ENCODE assay signal across 20 cellular contexts in the genomic region with DNA sequence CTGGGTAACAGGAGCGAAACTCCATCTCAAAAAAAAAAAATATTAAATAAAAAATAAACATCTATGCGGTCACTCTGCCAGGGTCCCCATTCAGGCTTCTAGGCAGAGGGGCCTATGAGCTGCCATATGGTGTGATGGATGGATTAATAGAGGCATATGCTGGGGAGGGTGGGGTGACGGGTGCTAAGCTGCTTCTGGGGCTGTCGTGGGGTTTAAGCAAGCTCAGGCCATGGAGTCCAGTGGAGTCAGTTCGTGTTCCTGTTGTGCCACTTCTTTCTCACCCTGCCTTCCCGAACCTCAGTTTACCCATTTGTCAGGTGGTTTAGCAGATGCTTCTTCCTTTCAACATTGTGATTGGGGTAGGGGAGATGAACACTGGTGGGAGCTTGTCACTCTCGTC.
"Had no signal": no experiment of that assay in that cellular context is flagged by ENCODE, and none has a peak within 500 bp of the region (broad histone marks: within the 10 kb centered on the region; RNA-seq: fewer than 3 reads in every experiment).

No MANE protein-coding gene starts in this region.

- H3K27ac ChIP-seq: SJSA1, SK-N-MC had no signal

- H3K4me1 ChIP-seq: SJSA1 had no signal

- H3K27me3 ChIP-seq: SJSA1 had no signal

- DNase-seq: KG1, MM.1S, NCI-H1092 treated with DMSO at 0.1 percent for 48 hours, NCI-H1436, NCI-H187, NCI-H2029, NCI-H2081 treated with DMSO at 0.1 percent for 48 hours, NCI-H2171, NCI-H226, NCI-H446, NCI-H510A, NCI-H524 treated with DMSO at 0.1 percent for 48 hours, NCI-H69, NCI-H774, Right ventricle myocardium superior, RPMI8226, SIG-M5, T-helper 1 cell had no signal

- H3K9me3 ChIP-seq: SJSA1 had no signal

- H3K4me3 ChIP-seq: SJSA1, SK-N-MC had no signal

- H3K36me3 ChIP-seq: SJSA1 had no signal
